12 cellular contexts compared by ENCODE assay signal in genomic region chr1:185652348-185652747, GRCh38.
A peak's percentile ranks its signal among the peaks of the same experiment; 100 is the strongest.
DNase-seq lines count a peak whose midpoint lies in the region; ATAC-seq and TF ChIP-seq lines count a peak whose summit lies in the region.
"Had no signal": no experiment of that assay in that cellular context is flagged by ENCODE, and none has a peak within 500 bp of the region (broad histone marks: within the 10 kb centered on the region; RNA-seq: fewer than 3 reads in every experiment).

No MANE protein-coding gene starts in this region.

- DNase-seq in DMS53 (lab: John Stamatoyannopoulos, UW) = peak; percentile 55
- peak; percentile 20 for DNase-seq in H7
- peak; percentile 38 for DNase-seq in RPMI7951 (ENCODE audit: low read depth)
- no peak for DNase-seq in fibroblast of pulmonary artery (ENCODE audit: low read depth)
- no peak for DNase-seq in HCEC 1CT
- DNase-seq in AG08396 (ENCODE audit: low spot score) = no peak
- DNase-seq in H4 (ENCODE audit: low spot score) = no peak
- DNase-seq: aorta; naive thymus-derived CD4-positive, alpha-beta T cell; NCI-H2081 treated with DMSO at 0.1 percent for 48 hours; T-cell had no signal

- no peak overlapping the region for H3K4me3 ChIP-seq in H7 (ENCODE audit: insufficient read depth, low read depth, low read length)
- no peak overlapping the region for H3K4me3 ChIP-seq in fibroblast of pulmonary artery (replicated peaks; ENCODE audit: low read depth, low read length)

- ATAC-seq in GM18519 (IDR thresholded peaks at IDR 0.05; ENCODE audit: low FRiP score, unreplicated experiment) = no peak
- ATAC-seq: naive thymus-derived CD4-positive, alpha-beta T cell; T-cell had no signal

- H3K27me3 ChIP-seq in H7 (ENCODE audit: control insufficient read depth, insufficient read depth, low read length) = no peaks in the 10 kb centered on the region

- no peaks in the 10 kb centered on the region for H3K36me3 ChIP-seq in H7 (replicated peaks; ENCODE audit: control insufficient read depth, insufficient read depth, low read length)

- TF ChIP-seq CTCF in fibroblast of pulmonary artery (IDR thresholded peaks at IDR 0.05; ENCODE audit: low read length, missing control alignments) = peak; percentile 25

Comparison
In these comparisons a context has a peak if more than half of its experiments do, and no peak if none do; other contexts are left out.
1. DNase-seq: peak in DMS53 (single experiment), H7 (single experiment) and RPMI7951 (single experiment); none in fibroblast of pulmonary artery (single experiment), HCEC 1CT (single experiment), AG08396 (single experiment) and H4 (single experiment).